Comparison of ENCODE assay signal across 15 cellular contexts in the genomic region with DNA sequence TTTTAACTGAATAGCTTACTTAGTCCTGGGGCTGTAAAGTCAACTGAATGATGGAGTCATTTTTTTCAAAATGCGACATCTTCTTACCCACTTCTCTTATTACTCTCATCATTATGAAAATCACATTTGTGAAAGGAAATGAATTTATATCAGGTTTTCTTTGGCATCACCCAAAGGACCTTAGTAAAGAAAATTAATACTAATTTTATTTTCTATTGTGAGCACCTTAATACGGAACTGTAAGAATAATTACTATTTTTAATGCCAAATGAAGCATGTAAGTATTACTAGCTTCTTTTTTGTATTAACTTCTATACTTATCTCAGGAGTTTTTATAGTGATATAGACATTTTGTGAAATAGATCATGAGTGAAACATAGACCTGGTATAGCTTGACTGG. TPM values are rescaled to one million over a fixed set of nuclear protein-coding genes. Genes with fewer than 3 reads are reported as not detected.
DNase-seq lines count a peak whose midpoint lies in the region; ATAC-seq and TF ChIP-seq lines count a peak whose summit lies in the region.
"Had no signal": no experiment of that assay in that cellular context is flagged by ENCODE, and none has a peak within 500 bp of the region (broad histone marks: within the 10 kb centered on the region; RNA-seq: fewer than 3 reads in every experiment).

No MANE protein-coding gene starts in this region.

- H3K9me3 ChIP-seq in OCI-LY3 (ENCODE audit: insufficient read depth, low read length) = no peaks in the 10 kb centered on the region
- no peaks in the 10 kb centered on the region for H3K9me3 ChIP-seq in spleen
- H3K9me3 ChIP-seq: tibial artery had no signal

- H3K27me3 ChIP-seq in OCI-LY3 (ENCODE audit: low read depth, low read length) = no peaks in the 10 kb centered on the region
- H3K27me3 ChIP-seq in spleen (replicated peaks in 1 of 7) = no peaks in the 10 kb centered on the region
- H3K27me3 ChIP-seq: tibial artery had no signal

- H3K4me3 ChIP-seq in OCI-LY3 (ENCODE audit: low read length) (peak overlapping the region; percentile 23; the same call in 1 of the 2 replicates), spleen (no peak overlapping the region)
- H3K4me3 ChIP-seq: tibial artery had no signal

- peak overlapping the region; percentile 18; the same call in 1 of the 2 replicates for H3K9ac ChIP-seq in OCI-LY3 (ENCODE audit: low read length)

- H3K4me2 ChIP-seq in OCI-LY3 (ENCODE audit: low read length) = peak overlapping the region; percentile 54

- no peaks in the 10 kb centered on the region for H4K20me1 ChIP-seq in OCI-LY3 (ENCODE audit: insufficient read depth, low read length)

- H3K9me3 Mint-ChIP-seq in activated T-cell treated with anti-CD3 and anti-CD28 coated beads, Interleukin-2, amount 50 U/mL, for 72 hours = peaks cover 0 to 1% of the 10 kb centered on the region in 2 donors
- H3K9me3 Mint-ChIP-seq in central memory CD8-positive, alpha-beta T cell = no peaks in the 10 kb centered on the region
- H3K9me3 Mint-ChIP-seq: H9 had no signal

- TF ChIP-seq CTCF in OCI-LY3 (IDR thresholded peaks at IDR 0.05; ENCODE audit: low read depth, low read length) (no peak), spleen (IDR thresholded peaks at IDR 0.05 in 8 of 11, conservative IDR thresholded peaks at IDR 0.05 in 3 of 11) (no peak)

- peak overlapping the region; percentile 78 to 87 for H3K4me3 Mint-ChIP-seq in activated T-cell treated with anti-CD3 and anti-CD28 coated beads, Interleukin-2, amount 50 U/mL, for 72 hours
- H3K4me3 Mint-ChIP-seq in central memory CD8-positive, alpha-beta T cell = peak overlapping the region; percentile 63
- H3K4me3 Mint-ChIP-seq: H9 had no signal

- no peak overlapping the region for H2AFZ ChIP-seq in OCI-LY3 (ENCODE audit: low read depth, low read length)

- peak overlapping the region; percentile 97 for H3K27ac Mint-ChIP-seq in activated T-cell treated with anti-CD3 and anti-CD28 coated beads, Interleukin-2, amount 50 U/mL, for 72 hours
- peak overlapping the region; percentile 78 for H3K27ac Mint-ChIP-seq in central memory CD8-positive, alpha-beta T cell (ENCODE audit: low read depth)
- H3K27ac Mint-ChIP-seq: H9 had no signal

- peaks cover 46% of the 10 kb centered on the region for H3K36me3 ChIP-seq in OCI-LY3 (replicated peaks; ENCODE audit: low read depth, low read length)
- H3K36me3 ChIP-seq in spleen = peaks cover 0 to 32% (median 0%) of the 10 kb centered on the region in 6 donors
- H3K36me3 ChIP-seq: tibial artery had no signal

- no peaks in the 10 kb centered on the region for H3K27me3 Mint-ChIP-seq in activated T-cell treated with anti-CD3 and anti-CD28 coated beads, Interleukin-2, amount 50 U/mL, for 72 hours (ENCODE audit: low read depth)
- no peaks in the 10 kb centered on the region for H3K27me3 Mint-ChIP-seq in central memory CD8-positive, alpha-beta T cell

- H3K4me1 ChIP-seq in OCI-LY3 (ENCODE audit: low read length) (peaks cover 54% of the 10 kb centered on the region), spleen (peaks cover 25 to 100% (median 93%) of the 10 kb centered on the region in 6 donors)
- H3K4me1 ChIP-seq: tibial artery had no signal

- ATAC-seq in activated T-cell treated with anti-CD3 and anti-CD28 coated beads, Interleukin-2, amount 50 U/mL, for 72 hours (replicated peaks in 1 of 2) = no peak
- ATAC-seq in central memory CD8-positive, alpha-beta T cell (replicated peaks; ENCODE audit: extremely low read depth, poor library complexity, severe bottlenecking) = no peak

- peaks cover 20 to 43% of the 10 kb centered on the region in 2 donors for H3K36me3 Mint-ChIP-seq in activated T-cell treated with anti-CD3 and anti-CD28 coated beads, Interleukin-2, amount 50 U/mL, for 72 hours (ENCODE audit: insufficient read depth in 2 of 2)
- peaks cover 69% of the 10 kb centered on the region for H3K36me3 Mint-ChIP-seq in central memory CD8-positive, alpha-beta T cell (ENCODE audit: insufficient read depth)

- peaks cover 34% of the 10 kb centered on the region for H3K79me2 ChIP-seq in OCI-LY3 (ENCODE audit: low read length)

- DNase-seq in activated T-cell treated with anti-CD3 and anti-CD28 coated beads, Interleukin-2, amount 50 U/mL, for 72 hours = no peak
- DNase-seq in activated T-cell treated with anti-CD3 and anti-CD28 coated beads for 4 hours (no peak), spleen (no peak), NCI-H2196 treated with DMSO at 0.1 percent for 48 hours (lab: John Stamatoyannopoulos, UW; ENCODE audit: unreplicated experiment) (no peak), cortex of kidney (lab: John Stamatoyannopoulos, UW) (no peak), glomerular visceral epithelial cell (ENCODE audit: extremely low spot score) (no peak)
- no peak for DNase-seq in central memory CD8-positive, alpha-beta T cell (ENCODE audit: low spot score in 2 of 2)
- DNase-seq: H9, islet precursor cell, NCI-H1930, posterior cingulate gyrus, Right ventricle myocardium superior, tibial artery had no signal

- H3K4me1 Mint-ChIP-seq in activated T-cell treated with anti-CD3 and anti-CD28 coated beads, Interleukin-2, amount 50 U/mL, for 72 hours (ENCODE audit: low read depth) = peaks cover 96% of the 10 kb centered on the region
- peaks cover 74% of the 10 kb centered on the region for H3K4me1 Mint-ChIP-seq in central memory CD8-positive, alpha-beta T cell

- TF ChIP-seq POLR2A in spleen (IDR thresholded peaks at IDR 0.05) = no peak

- WGBS in spleen, 5 donors = 49 to 76% (median 62%) methylated on average over 2 of the region's 2 CpGs

- peak overlapping the region; percentile 77 for H3K27ac ChIP-seq in OCI-LY3 (ENCODE audit: low read length)
- peak overlapping the region in 6 of 8 donors; percentile 42 to 91 (median 78) for H3K27ac ChIP-seq in spleen
- H3K27ac ChIP-seq: tibial artery had no signal

- intact Hi-C loops in spleen (cut with DNase I; ENCODE audit: low total_unique reads) = no loop called here

RNA-seq across cellular contexts. Expression of a gene that starts 30.9 kb away (rescaled TPM):
- total RNA-seq in activated T-cell treated with anti-CD3 and anti-CD28 coated beads, Interleukin-2, amount 50 U/mL, for 72 hours = 100 to 1,000 TPM; 490 to 545 TPM
- total RNA-seq in spleen = 100 to 1,000 TPM; 439 to 716 (median 526) TPM
- polyA plus RNA-seq in spleen = 10 to 100 TPM; 79.2 to 99.3 (median 92.4) TPM
- total RNA-seq: glomerular endothelial cell, H9 had no signal
